27 cellular contexts compared by ENCODE assay signal in the genomic region with DNA sequence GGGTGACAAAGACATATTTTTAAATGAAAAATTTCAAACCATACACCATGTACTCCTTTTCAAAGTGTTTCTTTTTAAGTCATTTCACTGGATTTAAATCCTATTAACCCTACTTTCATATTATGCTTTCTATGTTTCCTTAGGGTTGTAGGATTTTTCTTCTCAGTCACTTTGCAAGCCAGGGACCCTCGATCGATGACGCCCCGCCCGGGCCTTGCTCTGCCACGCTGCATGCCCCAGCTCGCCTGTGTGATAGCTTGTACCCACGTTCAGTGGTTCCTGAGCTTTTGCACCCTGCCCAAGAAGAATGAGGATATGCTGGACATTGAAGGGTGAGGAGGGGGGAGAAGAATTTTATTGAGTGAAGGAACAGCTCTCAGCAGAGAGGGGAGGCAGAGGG.
"Had no signal": no experiment of that assay in that cellular context is flagged by ENCODE, and none has a peak within 500 bp of the region (broad histone marks: within the 10 kb centered on the region; RNA-seq: fewer than 3 reads in every experiment).

No MANE protein-coding gene starts in this region.

- DNase-seq: activated effector memory CD4-positive, alpha-beta T cell treated with anti-CD3 and anti-CD28 coated beads, Interleukin-2, amount 50 U/mL, for 16 hours; activated effector memory CD4-positive, alpha-beta T cell treated with Interleukin-2 at 50 U/mL for 16 hours; activated gamma-delta T cell; activated gamma-delta T cell treated with Interleukin-2 at 50 U/mL for 16 hours; activated naive CD4-positive, alpha-beta T cell; activated naive CD4-positive, alpha-beta T cell treated with anti-CD3 and anti-CD28 coated beads for 36 hours; activated naive CD4-positive, alpha-beta T cell treated with anti-CD3 and anti-CD28 coated beads, Interleukin-2, amount 10 ng/mL, durations not matched to agents 7 days and 5 days; activated naive CD4-positive, alpha-beta T cell treated with anti-CD3 and anti-CD28 coated beads, Interleukin-2, amount 50 U/mL, for 16 hours; activated naive CD4-positive, alpha-beta T cell treated with Interleukin-2 at 50 U/mL for 16 hours; activated naive CD8-positive, alpha-beta T cell treated with anti-CD3 and anti-CD28 coated beads for 36 hours; activated naive CD8-positive, alpha-beta T cell treated with anti-CD3 and anti-CD28 coated beads, Interleukin-2, amount 10 ng/mL, durations not matched to agents 7 days and 5 days; activated naive CD8-positive, alpha-beta T cell treated with anti-CD3 and anti-CD28 coated beads, Interleukin-2, amount 50 U/mL, for 24 hours; activated T-cell treated with anti-CD3 and anti-CD28 coated beads, Interleukin-2, amount 50 U/mL, for 1 hour; activated T-cell treated with anti-CD3 and anti-CD28 coated beads, Interleukin-2, amount 50 U/mL, for 24 hours; activated T-cell treated with anti-CD3 and anti-CD28 coated beads, Interleukin-2, amount 50 U/mL, for 4 hours; activated T-cell treated with anti-CD3 and anti-CD28 coated beads, Interleukin-2, amount 50 U/mL, for 48 hours; activated T-cell treated with anti-CD3 and anti-CD28 coated beads, Interleukin-2, amount 50 U/mL, for 72 hours; adrenal gland; amniotic stem cell; amygdala; anterior cingulate cortex; aorta; body of pancreas; brain microvascular endothelial cell; caudate nucleus; central memory CD4-positive, alpha-beta T cell; cerebellar nuclear complex had no signal
